In the genomic region with DNA sequence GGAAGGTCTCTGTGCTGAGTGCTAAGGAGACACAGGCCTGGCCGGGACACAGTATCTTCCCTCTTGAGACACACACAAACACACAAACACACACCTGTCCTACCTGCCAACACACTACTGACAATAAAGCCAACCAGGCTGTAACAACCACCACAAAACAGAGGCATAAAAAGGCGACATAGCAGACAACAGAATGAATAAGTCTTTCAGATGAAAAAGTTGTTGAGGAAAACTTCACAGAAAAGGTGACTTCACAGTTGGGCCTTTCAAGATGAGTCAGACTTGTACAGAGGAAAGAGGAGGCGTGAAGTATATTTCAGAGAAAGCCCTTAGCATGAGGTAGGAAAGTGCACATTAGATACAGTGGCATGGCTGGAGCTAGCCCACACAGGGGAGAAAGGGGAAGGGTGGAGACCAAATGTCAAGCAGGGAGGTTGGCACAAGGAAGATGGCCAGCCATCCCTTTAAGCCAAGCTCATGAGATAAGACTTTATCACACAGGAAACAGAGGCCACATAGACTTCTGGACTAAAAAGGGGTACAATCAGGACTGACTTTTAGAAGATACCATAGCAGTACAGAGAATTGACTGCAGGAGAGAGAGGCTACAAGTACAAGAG, we compare ENCODE assay signal across 9 cellular contexts. TPM values are rescaled to one million over a fixed set of nuclear protein-coding genes. Genes with fewer than 3 reads are reported as not detected.
A peak's percentile ranks its signal among the peaks of the same experiment; 100 is the strongest.
DNase-seq lines count a peak whose midpoint lies in the region; ATAC-seq and TF ChIP-seq lines count a peak whose summit lies in the region.
"Had no signal": no experiment of that assay in that cellular context is flagged by ENCODE, and none has a peak within 500 bp of the region (broad histone marks: within the 10 kb centered on the region; RNA-seq: fewer than 3 reads in every experiment).

No MANE protein-coding gene starts in this region.

- H3K36me3 ChIP-seq in spleen = no peaks in the 10 kb centered on the region
- H3K36me3 ChIP-seq: neutrophil had no signal

- no peak for TF ChIP-seq POLR2A in spleen (IDR thresholded peaks at IDR 0.05)

- intact Hi-C loops in sciatic nerve (cut with DNase I) = no loop called here
- intact Hi-C loops in spleen (cut with DNase I; ENCODE audit: low total_unique reads) = no loop called here

- no peak overlapping the region for H3K4me3 ChIP-seq in spleen

- H3K27me3 ChIP-seq in spleen (replicated peaks in 1 of 7) = no peaks in the 10 kb centered on the region
- H3K27me3 ChIP-seq: neutrophil had no signal

- no peak for TF ChIP-seq CTCF in spleen (IDR thresholded peaks at IDR 0.05 in 8 of 11, conservative IDR thresholded peaks at IDR 0.05 in 3 of 11)

- no peak overlapping the region for H3K27ac ChIP-seq in spleen
- H3K27ac ChIP-seq: neutrophil had no signal

- no peaks in the 10 kb centered on the region for H3K9me3 ChIP-seq in spleen
- H3K9me3 ChIP-seq: neutrophil had no signal

- WGBS in spleen, 5 donors = 41 to 57% (median 49%) methylated on average over 3 of the region's 3 CpGs

- DNase-seq in activated gamma-delta T cell treated with anti-CD3 and anti-CD28 coated beads, Interleukin-2, amount 50 U/mL, for 16 hours (ENCODE audit: low read depth) = peak; percentile 2
- DNase-seq in activated gamma-delta T cell treated with Interleukin-2 at 50 U/mL for 16 hours (no peak), sciatic nerve (ENCODE audit: low spot score) (no peak), spleen (no peak), mucosa of gallbladder (ENCODE audit: low spot score) (no peak)
- DNase-seq in activated CD8-positive, alpha-beta memory T cell treated with anti-CD3 and anti-CD28 coated beads, Interleukin-2, amount 50 U/mL, for 48 hours = peak; percentile 57
- DNase-seq in stimulated activated CD4-positive, alpha-beta T cell treated with anti-CD3 and anti-CD28 coated beads, Interleukin-1b, Interleukin-23, amount 100 ng/mL, for 48 hours = peak; percentile 13

- peaks cover 0 to 20% (median 0%) of the 10 kb centered on the region in 6 donors for H3K4me1 ChIP-seq in spleen

- ATAC-seq in HG03108 (IDR thresholded peaks at IDR 0.05; ENCODE audit: unreplicated experiment) (peak; percentile 90), sciatic nerve (no peak)

RNA-seq across cellular contexts. Expression of a gene that starts 54.0 kb away (rescaled TPM):
- total RNA-seq in sciatic nerve (6.5 TPM), spleen (10 to 100 TPM in 6 of 7 donors, 1 to 10 TPM in 1; 9.3 to 25.2 (median 12.9) TPM), mucosa of gallbladder (6.2 TPM)
- 1 to 10 TPM; 3.2 to 4.6 (median 4.6) TPM for polyA plus RNA-seq in spleen

Comparison
In these comparisons a context has a peak if more than half of its experiments do, and no peak if none do; other contexts are left out.
1. DNase-seq: peak in activated gamma-delta T cell treated with anti-CD3 and anti-CD28 coated beads, Interleukin-2, amount 50 U/mL, for 16 hours (single experiment), activated CD8-positive, alpha-beta memory T cell treated with anti-CD3 and anti-CD28 coated beads, Interleukin-2, amount 50 U/mL, for 48 hours (single experiment) and stimulated activated CD4-positive, alpha-beta T cell treated with anti-CD3 and anti-CD28 coated beads, Interleukin-1b, Interleukin-23, amount 100 ng/mL, for 48 hours (single experiment); none in activated gamma-delta T cell treated with Interleukin-2 at 50 U/mL for 16 hours (single experiment), sciatic nerve (single experiment), spleen (single experiment) and mucosa of gallbladder (single experiment).